19 cellular contexts compared by ENCODE assay signal in the genomic region with DNA sequence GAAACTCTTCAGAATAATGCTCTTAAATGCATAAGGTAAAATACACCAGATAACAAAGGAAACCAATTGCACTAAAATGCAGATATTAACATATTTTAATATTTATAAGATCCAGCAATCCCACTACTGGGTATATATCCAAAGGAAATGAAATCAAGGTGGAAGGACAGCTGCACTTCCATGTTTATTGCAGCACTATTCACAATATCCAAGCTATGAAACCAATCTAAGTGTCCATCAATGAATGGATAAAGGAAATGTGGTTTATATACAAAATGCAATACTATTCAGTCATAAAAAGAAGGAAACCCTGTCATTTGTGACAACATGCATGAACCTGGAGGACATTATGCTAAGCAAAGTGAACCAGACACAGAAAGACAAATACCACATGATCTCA.
"Had no signal": no experiment of that assay in that cellular context is flagged by ENCODE, and none has a peak within 500 bp of the region (broad histone marks: within the 10 kb centered on the region; RNA-seq: fewer than 3 reads in every experiment).

No MANE protein-coding gene starts in this region.

- H3K4me1 ChIP-seq: psoas muscle, testis, transverse colon had no signal

- H3K27me3 Mint-ChIP-seq: stimulated activated naive CD8-positive, alpha-beta T cell treated with anti-CD3 and anti-CD28 coated beads, Interleukin-15, amount 100 ng/mL, for 72 hours had no signal

- H3K27me3 ChIP-seq: dorsolateral prefrontal cortex, left lung, spleen, testis had no signal

- H3K36me3 Mint-ChIP-seq: memory B cell, mesothelial cell of epicardium had no signal

- DNase-seq: cortex of kidney; dorsolateral prefrontal cortex; effector CD8-positive, alpha-beta T cell; left lung; lower lobe of right lung; psoas muscle; spleen; stimulated activated CD4-positive, alpha-beta T cell treated with anti-CD3 and anti-CD28 coated beads, Interleukin-15, amount 100 ng/mL, for 24 hours; stimulated activated CD4-positive, alpha-beta T cell treated with anti-CD3 and anti-CD28 coated beads, Interleukin-1b, Interleukin-23, amount 100 ng/mL, for 48 hours; stimulated activated CD4-positive, alpha-beta T cell treated with anti-CD3 and anti-CD28 coated beads, Interleukin-4, amount 100 ng/mL, for 24 hours; stimulated activated naive B cell treated with anti-CD40 and anti-IgM and Interleukin-4, amounts not matched to agents 10 μg/mL and 1 μg/mL and 100 μg/mL, for 72 hours; stimulated activated naive CD8-positive, alpha-beta T cell treated with anti-CD3 and anti-CD28 coated beads, Interleukin-15, amount 100 ng/mL, for 72 hours; testis; transverse colon had no signal

- H3K4me1 Mint-ChIP-seq: memory B cell; stimulated activated naive CD8-positive, alpha-beta T cell treated with anti-CD3 and anti-CD28 coated beads, Interleukin-15, amount 100 ng/mL, for 72 hours had no signal

- H3K4me3 Mint-ChIP-seq: memory B cell; mesothelial cell of epicardium; nephron; stimulated activated naive B cell treated with anti-CD40 and anti-IgM and Interleukin-4, amounts not matched to agents 10 μg/mL and 1 μg/mL and 100 μg/mL, for 72 hours; stimulated activated naive CD8-positive, alpha-beta T cell treated with anti-CD3 and anti-CD28 coated beads, Interleukin-15, amount 100 ng/mL, for 72 hours had no signal

- H3K9me3 ChIP-seq: left lung, lower lobe of right lung, psoas muscle, spleen, testis, transverse colon had no signal

- H3K27ac Mint-ChIP-seq: memory B cell; mesothelial cell of epicardium; stimulated activated naive B cell treated with anti-CD40 and anti-IgM and Interleukin-4, amounts not matched to agents 10 μg/mL and 1 μg/mL and 100 μg/mL, for 72 hours; stimulated activated naive CD8-positive, alpha-beta T cell treated with anti-CD3 and anti-CD28 coated beads, Interleukin-15, amount 100 ng/mL, for 72 hours had no signal

- FAIRE-seq: frontal cortex had no signal

- H3K27ac ChIP-seq: dorsolateral prefrontal cortex, lower lobe of right lung, psoas muscle, spleen, testis, transverse colon had no signal

- ATAC-seq: esophagus mucosa; psoas muscle; stimulated activated naive B cell treated with anti-CD40 and anti-IgM and Interleukin-4, amounts not matched to agents 10 μg/mL and 1 μg/mL and 100 μg/mL, for 72 hours; stimulated activated naive CD8-positive, alpha-beta T cell treated with anti-CD3 and anti-CD28 coated beads, Interleukin-15, amount 100 ng/mL, for 72 hours had no signal

- H3K4me3 ChIP-seq: dorsolateral prefrontal cortex, left lung, lower lobe of right lung, psoas muscle, spleen, testis, transverse colon had no signal

- H3K9me3 Mint-ChIP-seq: memory B cell; mesothelial cell of epicardium; stimulated activated naive CD8-positive, alpha-beta T cell treated with anti-CD3 and anti-CD28 coated beads, Interleukin-15, amount 100 ng/mL, for 72 hours had no signal

- H3K36me3 ChIP-seq: left lung, lower lobe of right lung, spleen, transverse colon had no signal
